8 cellular contexts compared by ENCODE assay signal in the genomic region with DNA sequence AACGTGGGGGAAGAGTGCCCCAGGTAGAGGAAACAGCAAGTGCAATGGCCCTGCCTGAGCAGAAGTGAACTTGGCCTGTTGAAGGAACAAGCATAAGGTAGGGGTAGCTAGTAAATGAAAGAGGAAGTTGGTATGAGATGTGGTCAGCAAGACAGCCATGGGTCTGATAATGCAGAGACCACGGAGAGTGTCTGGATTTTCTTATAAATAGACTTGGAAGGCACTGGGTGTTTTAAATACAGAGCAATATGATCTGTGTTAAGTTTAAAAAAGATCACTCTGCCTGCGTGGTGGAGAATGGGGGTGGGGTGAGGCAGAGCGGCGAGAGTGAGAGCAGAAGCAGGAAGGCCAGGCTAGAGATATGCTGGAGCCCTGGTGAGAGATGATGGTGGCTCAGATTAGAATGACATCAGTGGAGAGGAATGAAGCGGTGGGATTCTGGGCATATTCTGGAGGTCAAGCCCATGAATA. TPM values are rescaled to one million over a fixed set of nuclear protein-coding genes. Genes with fewer than 3 reads are reported as not detected.
DNase-seq lines count a peak whose midpoint lies in the region; ATAC-seq, FAIRE-seq and TF ChIP-seq lines count a peak whose summit lies in the region.

No MANE protein-coding gene starts in this region.

- no peaks in the 10 kb centered on the region for H3K27me3 Mint-ChIP-seq in activated T-helper 17 cell treated with anti-CD3 and anti-CD28 coated beads, Interleukin-2, amount 50 U/mL, for 72 hours

- TF ChIP-seq CTCF in A673 (conservative IDR thresholded peaks at IDR 0.05; ENCODE audit: low read depth, low read length) (no peak), thyroid gland (IDR thresholded peaks at IDR 0.05) (no peak)

- H3K4me2 ChIP-seq in GM23248 (ENCODE audit: unreplicated experiment), result peak overlapping the region; percentile 34

- H3K27ac ChIP-seq in GM23248, result peak overlapping the region; percentile 24
- no peak overlapping the region for H3K27ac ChIP-seq in A673 (ENCODE audit: low read depth, low read length, poor library complexity, severe bottlenecking)
- no peak overlapping the region for H3K27ac ChIP-seq in thyroid gland

- H3K4me1 ChIP-seq in GM23248 (ENCODE audit: insufficient read depth) (peaks cover 27% of the 10 kb centered on the region), A673 (ENCODE audit: insufficient read depth, low read length, poor library complexity, severe bottlenecking) (no peaks in the 10 kb centered on the region), thyroid gland (peaks cover 0 to 11% of the 10 kb centered on the region in 2 donors)

- CTCF ChIA-PET in A673 (lab: Charles Lee), result no interaction called here

- TF ChIP-seq POLR2A in thyroid gland (IDR thresholded peaks at IDR 0.05), result no peak

- no peaks in the 10 kb centered on the region for H3K9me3 ChIP-seq in GM23248 (ENCODE audit: low read depth)
- H3K9me3 ChIP-seq in A673 (ENCODE audit: low read depth, low read length, poor library complexity, severe bottlenecking), result no peaks in the 10 kb centered on the region
- no peaks in the 10 kb centered on the region for H3K9me3 ChIP-seq in thyroid gland

- peaks cover 73% of the 10 kb centered on the region for H3K79me2 ChIP-seq in GM23248 (ENCODE audit: insufficient read depth)

- BruUV-seq in A673 (replicated peaks; lab: Mats Ljungman, UMichigan), result no TSS peak

- H3K27me3 ChIP-seq in GM23248 (replicated peaks; ENCODE audit: insufficient read depth), result no peaks in the 10 kb centered on the region
- H3K27me3 ChIP-seq in A673 (replicated peaks; ENCODE audit: insufficient read depth, low read depth, low read length, poor library complexity), result peaks cover 19% of the 10 kb centered on the region
- H3K27me3 ChIP-seq in thyroid gland, result no peaks in the 10 kb centered on the region

- 9 to 10% methylated on average over 6 of the region's 6 CpGs for WGBS in GM23248 (ENCODE audit: low coverage in 1 of 2, low lambda C conversion rate in 2 of 2, missing lambda C conversion rate in 2 of 2), 2 experiments
- WGBS in thyroid gland, 2 donors, result 47 to 49% methylated on average over 6 of the region's 6 CpGs

- H3K9me3 Mint-ChIP-seq in activated T-helper 17 cell treated with anti-CD3 and anti-CD28 coated beads, Interleukin-2, amount 50 U/mL, for 72 hours, result no peaks in the 10 kb centered on the region

- no peak for DNase-seq in GM18507 (ENCODE audit: extremely low spot score, insufficient read length, low read depth)
- DNase-seq in GM23248, result peak; percentile 56
- peak; percentile 50 for DNase-seq in LHCN-M2 (ENCODE audit: low read depth)
- peak; percentile 18 for DNase-seq in left kidney (ENCODE audit: low read depth, low spot score)
- DNase-seq in NCI-H2081 (lab: John Stamatoyannopoulos, UW), result no peak
- DNase-seq in A673 (ENCODE audit: low spot score), result no peak
- DNase-seq in thyroid gland, result no peak

- H3K27ac Mint-ChIP-seq in activated T-helper 17 cell treated with anti-CD3 and anti-CD28 coated beads, Interleukin-2, amount 50 U/mL, for 72 hours, result peak overlapping the region; percentile 42

- H4K20me1 ChIP-seq in GM23248 (ENCODE audit: insufficient read depth), result no peaks in the 10 kb centered on the region

- H3K4me3 ChIP-seq in GM23248 (peak overlapping the region; percentile 13), A673 (ENCODE audit: low read depth, low read length, poor library complexity, severe bottlenecking) (no peak overlapping the region), thyroid gland (replicated peaks in 1 of 3) (no peak overlapping the region)

- peak; percentile 96 for FAIRE-seq in GM18507 (lab: Jason Lieb, UNC)

- peaks cover 45% of the 10 kb centered on the region for H3K4me1 Mint-ChIP-seq in activated T-helper 17 cell treated with anti-CD3 and anti-CD28 coated beads, Interleukin-2, amount 50 U/mL, for 72 hours

- H3K4me3 Mint-ChIP-seq in activated T-helper 17 cell treated with anti-CD3 and anti-CD28 coated beads, Interleukin-2, amount 50 U/mL, for 72 hours, result peak overlapping the region; percentile 80

- H3K9me2 ChIP-seq in GM23248 (ENCODE audit: insufficient read depth), result no peaks in the 10 kb centered on the region

- peak overlapping the region; percentile 32 for H3K9ac ChIP-seq in GM23248

- POLR2A ChIA-PET in A673 (lab: Charles Lee; ENCODE audit: low non-redundant PET), result no interaction called here

- no peaks in the 10 kb centered on the region for H3K36me3 ChIP-seq in GM23248 (ENCODE audit: low read depth)
- H3K36me3 ChIP-seq in A673 (ENCODE audit: insufficient read depth, low read length, poor library complexity, severe bottlenecking), result no peaks in the 10 kb centered on the region
- no peaks in the 10 kb centered on the region for H3K36me3 ChIP-seq in thyroid gland

- peaks cover 84% of the 10 kb centered on the region for H3K36me3 Mint-ChIP-seq in activated T-helper 17 cell treated with anti-CD3 and anti-CD28 coated beads, Interleukin-2, amount 50 U/mL, for 72 hours (ENCODE audit: low read depth)

- ATAC-seq in activated T-helper 17 cell treated with anti-CD3 and anti-CD28 coated beads, Interleukin-2, amount 50 U/mL, for 72 hours (replicated peaks), result peak; percentile 40

- H2AFZ ChIP-seq in GM23248, result peak overlapping the region; percentile 62

- intact Hi-C loops in A673 (cut with micrococcal nuclease; ENCODE audit: unreplicated experiment), result no loop called here
- intact Hi-C loops in thyroid gland (cut with DNase I), result no loop called here

- in situ Hi-C loops in GM23248 (cut with MboI), result no loop called here

- peaks cover 21% of the 10 kb centered on the region; the same call in 1 of the 2 replicates for H3F3A ChIP-seq in GM23248 (ENCODE audit: insufficient read depth)

RNA-seq across cellular contexts. Expression of a gene that starts 4.2 kb away (rescaled TPM):
- total RNA-seq in GM23248 (2014; rRNA removed; shearing (Covaris generic)), result 20.5 and 21.1 TPM in 2 replicates
- 18.1 and 18.8 TPM in 2 replicates for polyA plus RNA-seq in GM23248 (2016; fragmentation: Nextera tagmentation; extraction: Ambion mirVana)
- total RNA-seq in LHCN-M2 (2014; rRNA removed), result 71.8 and 89.1 TPM in 2 replicates
- polyA plus RNA-seq in LHCN-M2 (2012), result 87.1 TPM
- 100 to 1,000 TPM in 1 of 2 donors, 10 to 100 TPM in 1; 71.2 to 145 TPM for total RNA-seq in activated T-helper 17 cell treated with anti-CD3 and anti-CD28 coated beads, Interleukin-2, amount 50 U/mL, for 72 hours
- 1.7 and 2.3 TPM in 2 replicates for total RNA-seq in A673 (2021)
- 10 to 100 TPM in 2 of 4 donors, 1 to 10 TPM in 2; 6.4 to 15.2 (median 10.0) TPM for total RNA-seq in thyroid gland

Comparison
In these comparisons a context has a peak if more than half of its experiments do, and no peak if none do; other contexts are left out.
1. DNase-seq: peak in GM23248 (single experiment), LHCN-M2 (single experiment) and left kidney (single experiment); none in GM18507 (single experiment), NCI-H2081 (0 of 2), A673 (single experiment) and thyroid gland (0 of 2).